10 cellular contexts compared by ENCODE assay signal in the genomic region with DNA sequence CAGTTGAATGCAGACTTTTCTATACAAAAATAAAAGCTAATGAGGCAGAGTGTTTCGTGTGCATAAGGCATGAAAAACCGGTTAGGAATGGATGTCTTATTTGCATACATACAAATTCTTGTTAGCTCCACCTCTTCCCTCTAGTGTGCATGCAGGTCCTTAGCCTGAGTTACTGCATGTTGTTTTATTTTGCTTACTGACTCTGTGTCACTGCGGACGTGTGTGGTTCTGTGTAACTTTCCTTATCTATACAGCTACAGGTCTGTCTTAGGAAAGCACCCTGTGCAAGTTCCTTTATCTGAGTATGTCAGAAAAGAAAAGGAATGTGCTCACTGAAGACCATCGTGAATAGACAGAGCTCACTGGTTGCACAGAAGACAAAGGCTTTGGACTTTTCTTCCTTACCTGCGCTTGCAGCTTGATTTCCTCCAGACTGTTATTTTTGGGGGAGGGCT. TPM values are rescaled to one million over a fixed set of nuclear protein-coding genes. Genes with fewer than 3 reads are reported as not detected.
"Had no signal": no experiment of that assay in that cellular context is flagged by ENCODE, and none has a peak within 500 bp of the region (broad histone marks: within the 10 kb centered on the region; RNA-seq: fewer than 3 reads in every experiment).

No MANE protein-coding gene starts in this region.

RNA-seq across cellular contexts. Expression of a gene that starts 35.8 kb away (rescaled TPM):
- total RNA-seq: activated CD8-positive, alpha-beta T cell treated with anti-CD3 and anti-CD28 coated beads, Interleukin-2, amount 10 ng/mL, durations not matched to agents 7 days and 5 days; activated naive CD8-positive, alpha-beta T cell treated with anti-CD3 and anti-CD28 coated beads, Interleukin-2, amount 10 ng/mL, durations not matched to agents 7 days and 5 days; aorta; cerebellum; M059J; NCI-H460; PC-3; SJSA1; WTC11 had no signal
- polyA plus RNA-seq: adrenal gland, aorta had no signal
